ENCODE assay signal across 1 cellular context in the genomic region with DNA sequence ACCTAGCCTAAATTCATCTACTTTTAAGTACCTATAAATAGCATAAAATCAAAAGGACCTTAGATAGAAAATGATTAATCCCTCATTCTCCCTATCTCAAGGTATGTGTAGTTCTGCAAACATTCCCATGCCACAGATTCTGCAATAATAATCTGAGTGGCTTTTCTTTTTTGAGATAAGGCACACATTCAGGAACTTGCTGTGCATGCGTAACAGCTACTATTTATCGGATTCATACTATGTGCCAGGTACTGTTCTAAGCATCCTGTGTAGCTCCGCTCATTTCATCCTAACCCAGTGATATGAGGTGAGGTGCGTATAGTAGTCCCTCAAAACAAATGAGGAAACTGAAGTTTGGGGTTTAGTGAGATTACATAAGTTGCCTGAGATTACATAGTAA.
TF ChIP-seq lines count a peak whose summit lies in the region.

No MANE protein-coding gene starts in this region.

TF ChIP-seq in HepG2, 621 proteins besides CTCF, POLR2A, EP300 and RAD21:
- TF ChIP-seq ARID4A (CRISPR knock-in tag; IDR thresholded peaks at IDR 0.05; ENCODE audit: borderline replicate concordance) (no peak), ZNF30 (CRISPR knock-in tag; IDR thresholded peaks at IDR 0.05) (no peak), XRCC5 (optimal IDR thresholded peaks at IDR 0.05; ENCODE audit: low read length) (no peak)
